Comparison of ENCODE assay signal across 7 cellular contexts in genomic region chr4:5588046-5588445, GRCh38.
"Had no signal": no experiment of that assay in that cellular context is flagged by ENCODE, and none has a peak within 500 bp of the region (broad histone marks: within the 10 kb centered on the region; RNA-seq: fewer than 3 reads in every experiment).

No MANE protein-coding gene starts in this region.

- H3K27ac Mint-ChIP-seq: IgD-negative memory B cell had no signal

- H3K4me3 ChIP-seq: K562 had no signal

- DNase-seq: IMR-90, KBM-7, KG1 had no signal

- H3K27ac ChIP-seq: HL-60 had no signal

- FAIRE-seq: HTR-8/SVneo, K562 had no signal

- H3K36me3 Mint-ChIP-seq: IgD-negative memory B cell had no signal

- H3K4me1 Mint-ChIP-seq: IgD-negative memory B cell had no signal

- ATAC-seq: K562 had no signal
